20 cellular contexts compared by ENCODE assay signal in genomic region chr4:1321946-1322650, GRCh38.
"Had no signal": no experiment of that assay in that cellular context is flagged by ENCODE, and none has a peak within 500 bp of the region (broad histone marks: within the 10 kb centered on the region; RNA-seq: fewer than 3 reads in every experiment).

No MANE protein-coding gene starts in this region.

- H3K9me3 Mint-ChIP-seq: activated naive CD4-positive, alpha-beta T cell treated with anti-CD3 and anti-CD28 coated beads, Interleukin-2, amount 50 U/mL, for 72 hours; dendritic cell treated with granulocyte-macrophage colony-stimulating factor and Interleukin-4, amounts not matched to agents 40 ng/mL and 50 ng/mL, for 4 days; stimulated activated naive B cell treated with anti-CD40 and anti-IgM and Interleukin-4, amounts not matched to agents 10 μg/mL and 1 μg/mL and 100 μg/mL, for 72 hours had no signal

- H3K4me1 Mint-ChIP-seq: nephron progenitor cell had no signal

- H3K27me3 ChIP-seq: adrenal gland, breast epithelium, hepatocyte, upper lobe of right lung had no signal

- H3K36me3 ChIP-seq: breast epithelium had no signal

- H3K27ac Mint-ChIP-seq: activated naive CD4-positive, alpha-beta T cell treated with anti-CD3 and anti-CD28 coated beads, Interleukin-2, amount 50 U/mL, for 72 hours; dendritic cell treated with granulocyte-macrophage colony-stimulating factor and Interleukin-4, amounts not matched to agents 40 ng/mL and 50 ng/mL, for 4 days; nephron progenitor cell; stimulated activated naive B cell treated with anti-CD40 and anti-IgM and Interleukin-4, amounts not matched to agents 10 μg/mL and 1 μg/mL and 100 μg/mL, for 72 hours had no signal

- ATAC-seq: activated naive CD4-positive, alpha-beta T cell treated with anti-CD3 and anti-CD28 coated beads, Interleukin-2, amount 50 U/mL, for 72 hours; left lobe of liver; sciatic nerve; stimulated activated naive B cell treated with anti-CD40 and anti-IgM and Interleukin-4, amounts not matched to agents 10 μg/mL and 1 μg/mL and 100 μg/mL, for 72 hours; upper lobe of right lung had no signal

- H3K9me3 ChIP-seq: adrenal gland, breast epithelium, prostate gland, upper lobe of right lung had no signal

- H3K4me1 ChIP-seq: adrenal gland, breast epithelium, prostate gland, upper lobe of right lung had no signal

- H3K4me3 ChIP-seq: adrenal gland, breast epithelium, hepatocyte, prostate gland, smooth muscle cell, upper lobe of right lung had no signal

- H3K27ac ChIP-seq: adrenal gland, breast epithelium, hepatocyte, prostate gland, upper lobe of right lung, VCaP had no signal

- DNase-seq: activated CD4-positive, alpha-beta T cell treated with anti-CD3 and anti-CD28 coated beads, Interleukin-2, amount 50 U/mL, for 1 hour; activated CD4-positive, CD25-positive, alpha-beta regulatory T cell treated with anti-CD3 and anti-CD28 coated beads, Interleukin-2, amount 50 U/mL, for 72 hours; activated gamma-delta T cell treated with Interleukin-2 at 50 U/mL for 16 hours; adrenal gland; effector memory CD4-positive, alpha-beta T cell; nephron progenitor cell; stimulated activated naive B cell treated with anti-CD40 and anti-IgM and Interleukin-4, amounts not matched to agents 10 μg/mL and 1 μg/mL and 100 μg/mL, for 72 hours; T-helper 2 cell; upper lobe of right lung had no signal

- H3K4me3 Mint-ChIP-seq: dendritic cell treated with granulocyte-macrophage colony-stimulating factor and Interleukin-4, amounts not matched to agents 40 ng/mL and 50 ng/mL, for 4 days; nephron progenitor cell; stimulated activated naive B cell treated with anti-CD40 and anti-IgM and Interleukin-4, amounts not matched to agents 10 μg/mL and 1 μg/mL and 100 μg/mL, for 72 hours had no signal

- FAIRE-seq: astrocyte, islet of Langerhans had no signal

- H3K27me3 Mint-ChIP-seq: dendritic cell treated with granulocyte-macrophage colony-stimulating factor and Interleukin-4, amounts not matched to agents 40 ng/mL and 50 ng/mL, for 4 days; stimulated activated naive B cell treated with anti-CD40 and anti-IgM and Interleukin-4, amounts not matched to agents 10 μg/mL and 1 μg/mL and 100 μg/mL, for 72 hours had no signal
